ENCODE assay signal across 8 cellular contexts in the genomic region with DNA sequence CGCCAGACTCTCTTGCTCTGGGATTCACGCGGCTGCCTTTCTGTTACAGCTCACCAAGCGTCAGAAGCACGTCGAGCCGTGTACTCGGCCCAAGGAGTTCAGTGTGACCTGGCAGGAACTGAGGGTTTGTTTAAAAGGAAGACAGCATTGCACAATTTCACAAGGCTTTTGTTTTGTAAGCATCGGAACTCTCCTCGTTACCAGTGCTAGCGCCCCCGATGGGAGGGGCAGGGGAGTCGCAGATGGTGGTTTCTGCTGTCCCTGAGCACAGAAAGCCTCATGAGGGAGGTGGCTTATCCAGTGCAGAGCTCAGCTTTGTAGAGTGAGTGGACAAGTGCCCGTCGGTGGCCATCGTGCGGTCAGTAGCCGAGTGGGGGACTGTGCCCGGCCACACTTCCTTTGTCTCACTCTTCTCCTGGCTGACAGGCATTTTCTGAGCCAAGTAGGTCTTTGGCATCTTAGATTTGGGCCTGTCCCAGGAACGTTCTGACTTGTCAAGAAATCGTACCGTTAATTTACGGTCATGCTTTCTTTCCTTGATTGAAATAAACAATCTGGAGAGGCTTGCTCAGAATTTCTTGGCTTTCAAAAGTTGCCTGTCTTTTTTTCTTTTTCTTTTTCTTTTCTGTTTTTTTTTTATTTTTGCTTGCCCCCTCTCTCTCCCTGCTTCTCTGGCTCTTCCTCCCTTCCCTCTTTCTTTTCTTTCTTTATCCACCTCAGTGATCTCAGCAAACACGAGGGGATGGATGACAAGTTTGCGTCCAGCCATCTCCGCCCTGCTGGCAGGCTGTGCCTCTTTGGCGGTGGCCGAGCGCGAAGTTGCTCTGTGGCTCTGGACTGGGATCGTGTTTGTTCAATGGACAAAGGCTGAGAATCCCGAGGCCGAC. TPM values are rescaled to one million over a fixed set of nuclear protein-coding genes. Genes with fewer than 3 reads are reported as not detected.
A peak's percentile ranks its signal among the peaks of the same experiment; 100 is the strongest.
DNase-seq lines count a peak whose midpoint lies in the region; ATAC-seq, FAIRE-seq and TF ChIP-seq lines count a peak whose summit lies in the region.

No MANE protein-coding gene starts in this region.

- TF ChIP-seq EP300 in sigmoid colon (IDR thresholded peaks at IDR 0.05), result peak; percentile 89 to 97 (median 94)

- no peaks in the 10 kb centered on the region for H3K9me3 Mint-ChIP-seq in astrocyte (ENCODE audit: unreplicated experiment)

- no peaks in the 10 kb centered on the region for H3K9me3 ChIP-seq in astrocyte (ENCODE audit: insufficient read depth, low read depth, low read length)
- no peaks in the 10 kb centered on the region for H3K9me3 ChIP-seq in sigmoid colon

- in situ Hi-C loops in KBM-7 (cut with MboI; ENCODE audit: low pct_unique_long_range_greater_than_20kb, low sequenced_read_pairs), result no loop called here

- no peaks in the 10 kb centered on the region for H3K27me3 Mint-ChIP-seq in astrocyte (ENCODE audit: low read depth, unreplicated experiment)

- TF ChIP-seq POLR2A in sigmoid colon (IDR thresholded peaks at IDR 0.05), result no peak

- H3K4me1 ChIP-seq in astrocyte (ENCODE audit: insufficient read depth, low read length), result peaks cover 47% of the 10 kb centered on the region
- peaks cover 0 to 90% (median 80%) of the 10 kb centered on the region in 4 donors for H3K4me1 ChIP-seq in sigmoid colon

- peak; percentile 13 for FAIRE-seq in astrocyte (lab: Jason Lieb, UNC)

- peak overlapping the region; percentile 78 for H3K27ac Mint-ChIP-seq in astrocyte (ENCODE audit: unreplicated experiment)

- H3K27ac ChIP-seq in astrocyte (ENCODE audit: low read depth, low read length), result peak overlapping the region; percentile 76
- peak overlapping the region; percentile 87 to 94 (median 90) for H3K27ac ChIP-seq in sigmoid colon

- peaks cover 93% of the 10 kb centered on the region for H3K79me2 ChIP-seq in astrocyte (ENCODE audit: insufficient read depth, low read length)

- DNase-seq in AML-193 (lab: John Stamatoyannopoulos, UW) (peak; percentile 99), KBM-7 (peak; percentile 96), astrocyte (ENCODE audit: low read depth) (peak; percentile 93), hypothalamus (lab: John Stamatoyannopoulos, UW) (peak in 44 of 51 donors; percentile 9 to 87 (median 56)), sigmoid colon (peak; percentile 98), NCI-H1436 treated with DMSO at 0.1 percent for 48 hours (lab: John Stamatoyannopoulos, UW) (no peak)
- DNase-seq in activated CD4-positive, alpha-beta T cell treated with anti-CD3 and anti-CD28 coated beads, Interleukin-2, amount 50 U/mL, for 48 hours, result no peak

- no peak for ATAC-seq in GM19328 (IDR thresholded peaks at IDR 0.05; ENCODE audit: unreplicated experiment)

- H3K4me3 ChIP-seq in astrocyte (ENCODE audit: insufficient read depth, low read depth, low read length), result peak overlapping the region; percentile 7
- H3K4me3 ChIP-seq in sigmoid colon, result peak overlapping the region; percentile 2 to 28 (median 4)

- H3K36me3 ChIP-seq in astrocyte (ENCODE audit: insufficient read depth, low read length) (no peaks in the 10 kb centered on the region), sigmoid colon (no peaks in the 10 kb centered on the region)

- TF ChIP-seq CTCF in astrocyte (IDR thresholded peaks at IDR 0.05; ENCODE audit: insufficient read depth, low read depth, low read length) (peak; percentile 38), sigmoid colon (IDR thresholded peaks at IDR 0.05) (peak in 2 of 4 experiments; percentile 47 to 49)

- 59 to 78% methylated on average over 33 of the region's 33 CpGs for WGBS in sigmoid colon, 2 donors

- peaks cover 14% of the 10 kb centered on the region for H3K36me3 Mint-ChIP-seq in astrocyte (ENCODE audit: low read depth, unreplicated experiment)

- no peak overlapping the region for H2AFZ ChIP-seq in astrocyte (ENCODE audit: low read depth, low read length)

- peak overlapping the region; percentile 73 for H3K4me2 ChIP-seq in astrocyte (ENCODE audit: low read length)

- intact Hi-C loops in sigmoid colon (cut with DNase I), result loop anchor here (5.0 to 10.0 kb wide), 3 partner anchors 46 to 1088 kb away; a partner anchor contains a TSS

- peak overlapping the region; percentile 64 for H3K4me3 Mint-ChIP-seq in astrocyte (ENCODE audit: unreplicated experiment)

- peaks cover 80% of the 10 kb centered on the region for H4K20me1 ChIP-seq in astrocyte (ENCODE audit: insufficient read depth, low read length)

- H3K27me3 ChIP-seq in astrocyte (ENCODE audit: insufficient read depth, low read length) (no peaks in the 10 kb centered on the region), sigmoid colon (no peaks in the 10 kb centered on the region)

- peak overlapping the region; percentile 59 for H3K9ac ChIP-seq in astrocyte (ENCODE audit: low read length)

- H3K4me1 Mint-ChIP-seq in astrocyte (ENCODE audit: low read depth, unreplicated experiment), result peaks cover 48% of the 10 kb centered on the region

RNA-seq across cellular contexts. Expression of a gene that starts 7.7 kb away (rescaled TPM):
- total RNA-seq in astrocyte (55.2 and 61.4 TPM in 2 replicates), sigmoid colon (10 to 100 TPM; 20.7 to 46.5 (median 28.8) TPM)
- 10 to 100 TPM in 2 of 3 donors, 1 to 10 TPM in 1; 7.2 to 24.0 (median 11.3) TPM for polyA plus RNA-seq in sigmoid colon

Comparison
In these comparisons a context has a peak if more than half of its experiments do, and no peak if none do; other contexts are left out.
1. DNase-seq: peak in AML-193 (2 of 2), KBM-7 (single experiment), astrocyte (single experiment), hypothalamus (44 of 51) and sigmoid colon (single experiment); none in activated CD4-positive, alpha-beta T cell treated with anti-CD3 and anti-CD28 coated beads, Interleukin-2, amount 50 U/mL, for 48 hours (0 of 2) and NCI-H1436 treated with DMSO at 0.1 percent for 48 hours (single experiment).